Comparison of ENCODE assay signal across 1 cellular context in the genomic region with DNA sequence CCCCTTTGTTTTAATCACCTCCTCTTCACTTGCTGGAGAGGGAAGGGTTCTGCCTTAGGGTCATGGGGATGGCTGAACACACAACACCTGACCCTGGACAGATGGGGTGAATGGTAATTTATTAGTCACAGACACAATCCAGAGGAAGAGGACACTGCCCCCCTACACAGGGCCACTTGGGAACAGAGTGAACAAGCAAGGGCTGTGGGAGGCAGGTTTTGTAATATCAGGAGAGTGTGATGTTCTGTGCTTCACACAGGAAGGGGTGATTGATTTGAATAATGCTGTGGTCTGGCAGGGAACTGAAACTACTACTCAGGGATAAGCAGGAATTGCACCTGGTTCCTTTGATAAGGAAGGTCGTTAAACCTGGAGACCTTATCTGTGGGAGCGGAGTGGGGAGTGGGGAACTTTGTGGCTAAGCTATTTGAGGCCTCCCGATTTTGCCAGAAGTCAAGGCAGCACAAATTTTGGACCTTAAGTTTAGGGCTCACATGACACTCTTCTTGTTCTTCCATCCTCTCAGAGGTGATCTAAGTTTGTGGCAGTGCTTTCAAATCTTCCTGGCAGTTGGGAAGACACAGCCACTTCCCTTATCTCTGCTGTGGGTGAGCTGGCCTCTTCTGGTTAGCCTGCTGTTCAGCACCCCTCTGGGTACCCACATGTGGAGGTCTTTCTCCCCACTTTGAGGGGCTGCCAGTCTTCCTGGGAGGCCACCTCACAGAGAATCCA.
TF ChIP-seq lines count a peak whose summit lies in the region.

No MANE protein-coding gene starts in this region.

TF ChIP-seq in K562, 482 proteins besides CTCF, POLR2A, EP300 and RAD21 (continued from another document and continues in another):
- TF ChIP-seq, protein P1, sequence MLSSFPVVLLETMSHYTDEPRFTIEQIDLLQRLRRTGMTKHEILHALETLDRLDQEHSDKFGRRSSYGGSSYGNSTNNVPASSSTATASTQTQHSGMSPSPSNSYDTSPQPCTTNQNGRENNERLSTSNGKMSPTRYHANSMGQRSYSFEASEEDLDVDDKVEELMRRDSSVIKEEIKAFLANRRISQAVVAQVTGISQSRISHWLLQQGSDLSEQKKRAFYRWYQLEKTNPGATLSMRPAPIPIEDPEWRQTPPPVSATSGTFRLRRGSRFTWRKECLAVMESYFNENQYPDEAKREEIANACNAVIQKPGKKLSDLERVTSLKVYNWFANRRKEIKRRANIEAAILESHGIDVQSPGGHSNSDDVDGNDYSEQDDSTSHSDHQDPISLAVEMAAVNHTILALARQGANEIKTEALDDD (IDR thresholded peaks at IDR 0.05) = peak; percentile 87
- no peak for TF ChIP-seq ZNF165 (CRISPR knock-in tag; IDR thresholded peaks at IDR 0.05; ENCODE audit: borderline replicate concordance)
- TF ChIP-seq, protein P2, sequence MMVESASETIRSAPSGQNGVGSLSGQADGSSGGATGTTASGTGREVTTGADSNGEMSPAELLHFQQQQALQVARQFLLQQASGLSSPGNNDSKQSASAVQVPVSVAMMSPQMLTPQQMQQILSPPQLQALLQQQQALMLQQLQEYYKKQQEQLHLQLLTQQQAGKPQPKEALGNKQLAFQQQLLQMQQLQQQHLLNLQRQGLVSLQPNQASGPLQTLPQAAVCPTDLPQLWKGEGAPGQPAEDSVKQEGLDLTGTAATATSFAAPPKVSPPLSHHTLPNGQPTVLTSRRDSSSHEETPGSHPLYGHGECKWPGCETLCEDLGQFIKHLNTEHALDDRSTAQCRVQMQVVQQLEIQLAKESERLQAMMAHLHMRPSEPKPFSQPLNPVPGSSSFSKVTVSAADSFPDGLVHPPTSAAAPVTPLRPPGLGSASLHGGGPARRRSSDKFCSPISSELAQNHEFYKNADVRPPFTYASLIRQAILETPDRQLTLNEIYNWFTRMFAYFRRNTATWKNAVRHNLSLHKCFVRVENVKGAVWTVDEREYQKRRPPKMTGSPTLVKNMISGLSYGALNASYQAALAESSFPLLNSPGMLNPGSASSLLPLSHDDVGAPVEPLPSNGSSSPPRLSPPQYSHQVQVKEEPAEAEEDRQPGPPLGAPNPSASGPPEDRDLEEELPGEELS (CRISPR knock-in tag; IDR thresholded peaks at IDR 0.05; ENCODE audit: borderline replicate concordance) = no peak
- no peak; the same call in 1 of the 2 replicates for TF ChIP-seq TAF7 (tag; IDR thresholded peaks at IDR 0.05)
- TF ChIP-seq, protein P3, sequence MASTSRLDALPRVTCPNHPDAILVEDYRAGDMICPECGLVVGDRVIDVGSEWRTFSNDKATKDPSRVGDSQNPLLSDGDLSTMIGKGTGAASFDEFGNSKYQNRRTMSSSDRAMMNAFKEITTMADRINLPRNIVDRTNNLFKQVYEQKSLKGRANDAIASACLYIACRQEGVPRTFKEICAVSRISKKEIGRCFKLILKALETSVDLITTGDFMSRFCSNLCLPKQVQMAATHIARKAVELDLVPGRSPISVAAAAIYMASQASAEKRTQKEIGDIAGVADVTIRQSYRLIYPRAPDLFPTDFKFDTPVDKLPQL (IDR thresholded peaks at IDR 0.05; ENCODE audit: extremely low read depth, insufficient read length) = no peak
- TF ChIP-seq DACH1 (IDR thresholded peaks at IDR 0.05; ENCODE audit: partially characterized antibody) = peak; percentile 87
- TF ChIP-seq KAT2B (IDR thresholded peaks at IDR 0.05; ENCODE audit: low read depth, low read length) = no peak
- TF ChIP-seq, protein P4, sequence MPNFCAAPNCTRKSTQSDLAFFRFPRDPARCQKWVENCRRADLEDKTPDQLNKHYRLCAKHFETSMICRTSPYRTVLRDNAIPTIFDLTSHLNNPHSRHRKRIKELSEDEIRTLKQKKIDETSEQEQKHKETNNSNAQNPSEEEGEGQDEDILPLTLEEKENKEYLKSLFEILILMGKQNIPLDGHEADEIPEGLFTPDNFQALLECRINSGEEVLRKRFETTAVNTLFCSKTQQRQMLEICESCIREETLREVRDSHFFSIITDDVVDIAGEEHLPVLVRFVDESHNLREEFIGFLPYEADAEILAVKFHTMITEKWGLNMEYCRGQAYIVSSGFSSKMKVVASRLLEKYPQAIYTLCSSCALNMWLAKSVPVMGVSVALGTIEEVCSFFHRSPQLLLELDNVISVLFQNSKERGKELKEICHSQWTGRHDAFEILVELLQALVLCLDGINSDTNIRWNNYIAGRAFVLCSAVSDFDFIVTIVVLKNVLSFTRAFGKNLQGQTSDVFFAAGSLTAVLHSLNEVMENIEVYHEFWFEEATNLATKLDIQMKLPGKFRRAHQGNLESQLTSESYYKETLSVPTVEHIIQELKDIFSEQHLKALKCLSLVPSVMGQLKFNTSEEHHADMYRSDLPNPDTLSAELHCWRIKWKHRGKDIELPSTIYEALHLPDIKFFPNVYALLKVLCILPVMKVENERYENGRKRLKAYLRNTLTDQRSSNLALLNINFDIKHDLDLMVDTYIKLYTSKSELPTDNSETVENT (CRISPR knock-in tag; IDR thresholded peaks at IDR 0.05) = 0 out of 2 replicates have a peak, but pooled peaks have one; percentile 20
- peak; percentile 95 for TF ChIP-seq MTA1 (IDR thresholded peaks at IDR 0.05; ENCODE audit: borderline replicate concordance)
- TF ChIP-seq, protein P5, sequence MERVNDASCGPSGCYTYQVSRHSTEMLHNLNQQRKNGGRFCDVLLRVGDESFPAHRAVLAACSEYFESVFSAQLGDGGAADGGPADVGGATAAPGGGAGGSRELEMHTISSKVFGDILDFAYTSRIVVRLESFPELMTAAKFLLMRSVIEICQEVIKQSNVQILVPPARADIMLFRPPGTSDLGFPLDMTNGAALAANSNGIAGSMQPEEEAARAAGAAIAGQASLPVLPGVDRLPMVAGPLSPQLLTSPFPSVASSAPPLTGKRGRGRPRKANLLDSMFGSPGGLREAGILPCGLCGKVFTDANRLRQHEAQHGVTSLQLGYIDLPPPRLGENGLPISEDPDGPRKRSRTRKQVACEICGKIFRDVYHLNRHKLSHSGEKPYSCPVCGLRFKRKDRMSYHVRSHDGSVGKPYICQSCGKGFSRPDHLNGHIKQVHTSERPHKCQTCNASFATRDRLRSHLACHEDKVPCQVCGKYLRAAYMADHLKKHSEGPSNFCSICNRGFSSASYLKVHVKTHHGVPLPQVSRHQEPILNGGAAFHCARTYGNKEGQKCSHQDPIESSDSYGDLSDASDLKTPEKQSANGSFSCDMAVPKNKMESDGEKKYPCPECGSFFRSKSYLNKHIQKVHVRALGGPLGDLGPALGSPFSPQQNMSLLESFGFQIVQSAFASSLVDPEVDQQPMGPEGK (CRISPR knock-in tag; IDR thresholded peaks at IDR 0.05; ENCODE audit: borderline replicate concordance) = 0 out of 2 replicates have a peak, but pooled peaks have one; percentile 58
- peak; percentile 94 for TF ChIP-seq NEUROD1 (IDR thresholded peaks at IDR 0.05; ENCODE audit: borderline replicate concordance, low read depth, low read length, partially characterized antibody)
- no peak for TF ChIP-seq ARID2 (IDR thresholded peaks at IDR 0.05)
- TF ChIP-seq, protein P6, sequence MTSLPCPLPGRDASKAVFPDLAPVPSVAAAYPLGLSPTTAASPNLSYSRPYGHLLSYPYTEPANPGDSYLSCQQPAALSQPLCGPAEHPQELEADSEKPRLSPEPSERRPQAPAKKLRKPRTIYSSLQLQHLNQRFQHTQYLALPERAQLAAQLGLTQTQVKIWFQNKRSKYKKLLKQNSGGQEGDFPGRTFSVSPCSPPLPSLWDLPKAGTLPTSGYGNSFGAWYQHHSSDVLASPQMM (CRISPR knock-in tag; IDR thresholded peaks at IDR 0.05) = no peak
- peak; percentile 28 for TF ChIP-seq L3MBTL2 (IDR thresholded peaks at IDR 0.05)
- TF ChIP-seq JUND (IDR thresholded peaks at IDR 0.05; ENCODE audit: borderline replicate concordance, low read depth, low read length) = peak; percentile 74; the same call in 1 of the 2 replicates
- TF ChIP-seq JUND (tag; IDR thresholded peaks at IDR 0.05; ENCODE audit: borderline replicate concordance, low read depth, low read length) = peak; percentile 79; the same call in 2 of the 3 replicates
- TF ChIP-seq ELF2 (CRISPR knock-in tag; IDR thresholded peaks at IDR 0.05) = peak; percentile 61; the same call in 1 of the 2 replicates
- TF ChIP-seq, protein P7, sequence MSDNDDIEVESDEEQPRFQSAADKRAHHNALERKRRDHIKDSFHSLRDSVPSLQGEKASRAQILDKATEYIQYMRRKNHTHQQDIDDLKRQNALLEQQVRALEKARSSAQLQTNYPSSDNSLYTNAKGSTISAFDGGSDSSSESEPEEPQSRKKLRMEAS (CRISPR knock-in tag; IDR thresholded peaks at IDR 0.05) = peak; percentile 30; the same call in 1 of the 2 replicates
- TF ChIP-seq, protein P8, sequence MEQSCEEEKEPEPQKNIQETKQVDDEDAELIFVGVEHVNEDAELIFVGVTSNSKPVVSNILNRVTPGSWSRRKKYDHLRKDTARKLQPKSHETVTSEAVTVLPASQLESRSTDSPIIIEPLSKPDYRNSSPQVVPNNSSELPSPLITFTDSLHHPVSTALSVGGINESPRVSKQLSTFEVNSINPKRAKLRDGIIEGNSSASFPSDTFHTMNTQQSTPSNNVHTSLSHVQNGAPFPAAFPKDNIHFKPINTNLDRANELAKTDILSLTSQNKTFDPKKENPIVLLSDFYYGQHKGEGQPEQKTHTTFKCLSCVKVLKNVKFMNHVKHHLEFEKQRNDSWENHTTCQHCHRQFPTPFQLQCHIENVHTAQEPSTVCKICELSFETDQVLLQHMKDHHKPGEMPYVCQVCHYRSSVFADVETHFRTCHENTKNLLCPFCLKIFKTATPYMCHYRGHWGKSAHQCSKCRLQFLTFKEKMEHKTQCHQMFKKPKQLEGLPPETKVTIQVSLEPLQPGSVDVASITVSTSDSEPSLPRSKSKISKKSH (CRISPR knock-in tag; IDR thresholded peaks at IDR 0.05) = no peak
- TF ChIP-seq LEF1 (IDR thresholded peaks at IDR 0.05) = peak; percentile 99
- TF ChIP-seq, protein P9, sequence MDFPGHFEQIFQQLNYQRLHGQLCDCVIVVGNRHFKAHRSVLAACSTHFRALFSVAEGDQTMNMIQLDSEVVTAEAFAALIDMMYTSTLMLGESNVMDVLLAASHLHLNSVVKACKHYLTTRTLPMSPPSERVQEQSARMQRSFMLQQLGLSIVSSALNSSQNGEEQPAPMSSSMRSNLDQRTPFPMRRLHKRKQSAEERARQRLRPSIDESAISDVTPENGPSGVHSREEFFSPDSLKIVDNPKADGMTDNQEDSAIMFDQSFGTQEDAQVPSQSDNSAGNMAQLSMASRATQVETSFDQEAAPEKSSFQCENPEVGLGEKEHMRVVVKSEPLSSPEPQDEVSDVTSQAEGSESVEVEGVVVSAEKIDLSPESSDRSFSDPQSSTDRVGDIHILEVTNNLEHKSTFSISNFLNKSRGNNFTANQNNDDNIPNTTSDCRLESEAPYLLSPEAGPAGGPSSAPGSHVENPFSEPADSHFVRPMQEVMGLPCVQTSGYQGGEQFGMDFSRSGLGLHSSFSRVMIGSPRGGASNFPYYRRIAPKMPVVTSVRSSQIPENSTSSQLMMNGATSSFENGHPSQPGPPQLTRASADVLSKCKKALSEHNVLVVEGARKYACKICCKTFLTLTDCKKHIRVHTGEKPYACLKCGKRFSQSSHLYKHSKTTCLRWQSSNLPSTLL (IDR thresholded peaks at IDR 0.05) = no peak
- no peak for TF ChIP-seq RHOXF2B (CRISPR knock-in tag; conservative IDR thresholded peaks at IDR 0.05)
- TF ChIP-seq RNF2 (IDR thresholded peaks at IDR 0.05) = peak; percentile 100
- peak; percentile 43; the same call in 1 of the 2 replicates for TF ChIP-seq DDX20 (tag; IDR thresholded peaks at IDR 0.05; ENCODE audit: low read depth)
- no peak for TF ChIP-seq ZNF3 (CRISPR knock-in tag; IDR thresholded peaks at IDR 0.05)
- no peak for TF ChIP-seq ZNF696 (CRISPR knock-in tag; conservative IDR thresholded peaks at IDR 0.05)
- TF ChIP-seq WHSC1 (IDR thresholded peaks at IDR 0.05; ENCODE audit: low read length) = no peak
- TF ChIP-seq, protein P10, sequence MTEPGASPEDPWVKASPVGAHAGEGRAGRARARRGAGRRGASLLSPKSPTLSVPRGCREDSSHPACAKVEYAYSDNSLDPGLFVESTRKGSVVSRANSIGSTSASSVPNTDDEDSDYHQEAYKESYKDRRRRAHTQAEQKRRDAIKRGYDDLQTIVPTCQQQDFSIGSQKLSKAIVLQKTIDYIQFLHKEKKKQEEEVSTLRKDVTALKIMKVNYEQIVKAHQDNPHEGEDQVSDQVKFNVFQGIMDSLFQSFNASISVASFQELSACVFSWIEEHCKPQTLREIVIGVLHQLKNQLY (CRISPR knock-in tag; conservative IDR thresholded peaks at IDR 0.05) = no peak
- TF ChIP-seq ZNF311 (CRISPR knock-in tag; IDR thresholded peaks at IDR 0.05) = peak; percentile 78
- TF ChIP-seq TAF1 (IDR thresholded peaks at IDR 0.05; ENCODE audit: control insufficient read depth, extremely low read depth, insufficient read depth, low read length, severe bottlenecking) = peak; percentile 37
- TF ChIP-seq ZNF212 (CRISPR knock-in tag; IDR thresholded peaks at IDR 0.05) = 0 out of 2 replicates have a peak, but pooled peaks have one; percentile 12
- TF ChIP-seq LCOR (CRISPR knock-in tag; IDR thresholded peaks at IDR 0.05) = peak; percentile 98
- no peak for TF ChIP-seq ZNF75A (CRISPR knock-in tag; IDR thresholded peaks at IDR 0.05)
- no peak for TF ChIP-seq PHF8 (IDR thresholded peaks at IDR 0.05; ENCODE audit: borderline replicate concordance, low read length)
- peak; percentile 63; the same call in 1 of the 2 replicates for TF ChIP-seq ZNF431 (CRISPR knock-in tag; IDR thresholded peaks at IDR 0.05)
- TF ChIP-seq, protein P11, sequence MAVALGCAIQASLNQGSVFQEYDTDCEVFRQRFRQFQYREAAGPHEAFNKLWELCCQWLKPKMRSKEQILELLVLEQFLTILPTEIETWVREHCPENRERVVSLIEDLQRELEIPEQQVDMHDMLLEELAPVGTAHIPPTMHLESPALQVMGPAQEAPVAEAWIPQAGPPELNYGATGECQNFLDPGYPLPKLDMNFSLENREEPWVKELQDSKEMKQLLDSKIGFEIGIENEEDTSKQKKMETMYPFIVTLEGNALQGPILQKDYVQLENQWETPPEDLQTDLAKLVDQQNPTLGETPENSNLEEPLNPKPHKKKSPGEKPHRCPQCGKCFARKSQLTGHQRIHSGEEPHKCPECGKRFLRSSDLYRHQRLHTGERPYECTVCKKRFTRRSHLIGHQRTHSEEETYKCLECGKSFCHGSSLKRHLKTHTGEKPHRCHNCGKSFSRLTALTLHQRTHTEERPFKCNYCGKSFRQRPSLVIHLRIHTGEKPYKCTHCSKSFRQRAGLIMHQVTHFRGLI (CRISPR knock-in tag; IDR thresholded peaks at IDR 0.05) = peak; percentile 70; the same call in 1 of the 2 replicates
- TF ChIP-seq ZNF766 (CRISPR knock-in tag; conservative IDR thresholded peaks at IDR 0.05) = peak; percentile 26
- no peak for TF ChIP-seq TCF7L2 (IDR thresholded peaks at IDR 0.05; ENCODE audit: low read depth, low read length)
- peak; percentile 99 to 100 for TF ChIP-seq KDM1A (IDR thresholded peaks at IDR 0.05)
- peak; percentile 53 for TF ChIP-seq EGR1 (conservative IDR thresholded peaks at IDR 0.05)
- peak; percentile 99 for TF ChIP-seq MTA2 (IDR thresholded peaks at IDR 0.05; ENCODE audit: low read depth)
- TF ChIP-seq SAP30 (IDR thresholded peaks at IDR 0.05; ENCODE audit: borderline replicate concordance, insufficient read depth, low read depth, low read length, poor library complexity, severe bottlenecking) = no peak
- no peak for TF ChIP-seq SNIP1 (IDR thresholded peaks at IDR 0.05; ENCODE audit: low read depth)
- peak; percentile 100 for TF ChIP-seq TCF3 (CRISPR knock-in tag; IDR thresholded peaks at IDR 0.05)
- TF ChIP-seq SIN3B (IDR thresholded peaks at IDR 0.05; ENCODE audit: low read depth) = no peak
- TF ChIP-seq SMAD2 (IDR thresholded peaks at IDR 0.05; ENCODE audit: low read depth, low read length) = no peak
- TF ChIP-seq BHLHE40 (IDR thresholded peaks at IDR 0.05; ENCODE audit: low read length) = peak; percentile 61
